1 cellular context compared by ENCODE assay signal in genomic region chr16:57092786-57093301, GRCh38.
A peak's percentile ranks its signal among the peaks of the same experiment; 100 is the strongest.
TF ChIP-seq lines count a peak whose summit lies in the region.

No MANE protein-coding gene starts in this region.

TF ChIP-seq in HEK293, 187 proteins besides CTCF, POLR2A, EP300 and RAD21 (continued from another document and continues in another):
- TF ChIP-seq BCL6B (tag by site-specific recombination; IDR thresholded peaks at IDR 0.05) (no peak), ZNF692 (tag by site-specific recombination; IDR thresholded peaks at IDR 0.05) (peak; percentile 17; the same call in 1 of the 2 replicates), PRDM4 (tag by site-specific recombination; IDR thresholded peaks at IDR 0.05) (no peak), PATZ1 (tag by site-specific recombination; IDR thresholded peaks at IDR 0.05) (peak; percentile 85), ZBTB8A (tag by site-specific recombination; IDR thresholded peaks at IDR 0.05) (peak; percentile 28; the same call in 1 of the 2 replicates), ZNF19 (tag by site-specific recombination; IDR thresholded peaks at IDR 0.05; ENCODE audit: low read depth) (no peak), ZNF133 (tag by site-specific recombination; IDR thresholded peaks at IDR 0.05) (no peak), ZSCAN5A (tag by site-specific recombination; IDR thresholded peaks at IDR 0.05) (no peak), ZBTB10 (tag by site-specific recombination; IDR thresholded peaks at IDR 0.05) (no peak), ZBTB11 (tag by site-specific recombination; conservative IDR thresholded peaks at IDR 0.05; ENCODE audit: low read depth) (no peak), ZNF404 (tag by site-specific recombination; IDR thresholded peaks at IDR 0.05) (no peak), ATF2 (tag by site-specific recombination; IDR thresholded peaks at IDR 0.05; ENCODE audit: low read depth) (no peak), ZEB2 (tag by site-specific recombination; IDR thresholded peaks at IDR 0.05) (no peak), ZNF473 (tag by site-specific recombination; IDR thresholded peaks at IDR 0.05) (no peak), WT1 (tag by site-specific recombination; IDR thresholded peaks at IDR 0.05) (no peak), ZNF146 (tag by site-specific recombination; IDR thresholded peaks at IDR 0.05) (no peak), ZNF398 (tag by site-specific recombination; IDR thresholded peaks at IDR 0.05) (peak; percentile 80; the same call in 1 of the 2 replicates), ZNF596 (tag by site-specific recombination; IDR thresholded peaks at IDR 0.05) (no peak), ZSCAN30 (tag by site-specific recombination; IDR thresholded peaks at IDR 0.05) (peak; percentile 30; the same call in 1 of the 2 replicates), ZNF433 (tag by site-specific recombination; IDR thresholded peaks at IDR 0.05; ENCODE audit: low read depth) (no peak), KLF1 (tag by site-specific recombination; IDR thresholded peaks at IDR 0.05) (peak; percentile 49; the same call in 1 of the 2 replicates), ZNF248 (tag by site-specific recombination; IDR thresholded peaks at IDR 0.05) (no peak), EGR2 (tag by site-specific recombination; IDR thresholded peaks at IDR 0.05; ENCODE audit: low read depth) (peak; percentile 43), ZNF488 (tag by site-specific recombination; IDR thresholded peaks at IDR 0.05) (no peak), ZNF202 (tag by site-specific recombination; IDR thresholded peaks at IDR 0.05; ENCODE audit: borderline replicate concordance) (no peak), ZNF302 (tag by site-specific recombination; IDR thresholded peaks at IDR 0.05; ENCODE audit: low read depth) (no peak), GLIS1 (tag by site-specific recombination; IDR thresholded peaks at IDR 0.05) (no peak), GLIS2 (tag by site-specific recombination; IDR thresholded peaks at IDR 0.05) (peak; percentile 76), ZNF341 (tag by site-specific recombination; IDR thresholded peaks at IDR 0.05; ENCODE audit: low read depth) (no peak), ZNF677 (tag by site-specific recombination; IDR thresholded peaks at IDR 0.05) (no peak), ZNF114 (tag by site-specific recombination; IDR thresholded peaks at IDR 0.05) (no peak), MYNN (tag by site-specific recombination; IDR thresholded peaks at IDR 0.05; ENCODE audit: borderline replicate concordance) (no peak), ZBTB21 (tag by site-specific recombination; IDR thresholded peaks at IDR 0.05) (no peak), ZNF423 (tag by site-specific recombination; IDR thresholded peaks at IDR 0.05) (peak; percentile 68), ZNF645 (tag by site-specific recombination; IDR thresholded peaks at IDR 0.05) (no peak), ZNF629 (tag by site-specific recombination; IDR thresholded peaks at IDR 0.05) (no peak), SCRT1 (tag by site-specific recombination; IDR thresholded peaks at IDR 0.05; ENCODE audit: borderline replicate concordance) (no peak), ZXDB (tag by site-specific recombination; IDR thresholded peaks at IDR 0.05) (no peak), ZNF274 (IDR thresholded peaks at IDR 0.05; ENCODE audit: low read length) (no peak), ZNF274 (tag by site-specific recombination; IDR thresholded peaks at IDR 0.05; ENCODE audit: borderline replicate concordance) (no peak)
